8 cellular contexts compared by ENCODE assay signal in genomic region chr19:40778045-40778864, GRCh38. TPM values are rescaled to one million over a fixed set of nuclear protein-coding genes. Genes with fewer than 3 reads are reported as not detected.
DNase-seq lines count a peak whose midpoint lies in the region; ATAC-seq and TF ChIP-seq lines count a peak whose summit lies in the region.

Gene RAB4B, plus strand, starts transcription at chr19:40778247. Its CDS starts 129 bp downstream, at chr19:40778376.

- H3K9me3 ChIP-seq in mucosa of descending colon: no peaks in the 10 kb centered on the region

- TF ChIP-seq CTCF in epithelial cell of esophagus (IDR thresholded peaks at IDR 0.05; ENCODE audit: insufficient read depth, low read depth, low read length, missing control alignments) (no peak), mucosa of descending colon (IDR thresholded peaks at IDR 0.05) (no peak)

- ATAC-seq in GM21529 (IDR thresholded peaks at IDR 0.05; ENCODE audit: unreplicated experiment): peak; percentile 59
- peak; percentile 90 for ATAC-seq in mucosa of descending colon

- H3K36me3 Mint-ChIP-seq in IgD-negative memory B cell: peaks cover 7% of the 10 kb centered on the region

- H3K27me3 Mint-ChIP-seq in IgD-negative memory B cell: no peaks in the 10 kb centered on the region

- peak within 1 kb of the TSS; percentile 98 to 100 (median 100) for H3K27ac Mint-ChIP-seq in IgD-negative memory B cell

- H3K4me1 ChIP-seq in mucosa of descending colon (ENCODE audit: low read depth): peaks cover 4% of the 10 kb centered on the region

- DNase-seq in DMS 273 treated with DMSO at 0.1 percent for 48 hours (lab: John Stamatoyannopoulos, UW) (peak; percentile 99), OCI-M2 (lab: John Stamatoyannopoulos, UW; ENCODE audit: unreplicated experiment) (peak; percentile 96), activated T-cell treated with anti-CD3 and anti-CD28 coated beads for 4 hours (peak; percentile 99), epithelial cell of esophagus (ENCODE audit: low read depth) (peak; percentile 100), mucosa of descending colon (peak; percentile 100)
- DNase-seq in stimulated activated CD8-positive, alpha-beta memory T cell treated with anti-CD3 and anti-CD28 coated beads, Interleukin-4, amount 100 ng/mL, for 24 hours (ENCODE audit: low read depth): peak; percentile 100

- H3K4me1 Mint-ChIP-seq in IgD-negative memory B cell: peaks cover 23 to 43% (median 34%) of the 10 kb centered on the region in 3 donors

- no peaks in the 10 kb centered on the region for H3K9me3 Mint-ChIP-seq in IgD-negative memory B cell

- peak within 1 kb of the TSS; percentile 93 to 99 (median 96) for H3K4me3 Mint-ChIP-seq in IgD-negative memory B cell

- H3K4me3 ChIP-seq in epithelial cell of esophagus (ENCODE audit: low read length): peak within 1 kb of the TSS; percentile 74
- H3K4me3 ChIP-seq in mucosa of descending colon: peak within 1 kb of the TSS; percentile 58

- intact Hi-C loops in mucosa of descending colon (cut with DNase I, micrococcal nuclease): no loop called here

- H3K36me3 ChIP-seq in mucosa of descending colon (ENCODE audit: low read depth): no peaks in the 10 kb centered on the region

RNA-seq across cellular contexts. Expression of gene RAB4B, which starts in this region (rescaled TPM):
- 141 TPM for polyA plus RNA-seq in IgD-negative memory B cell
- total RNA-seq in mucosa of descending colon: 10 to 100 TPM; 46.9 to 68.1 (median 61.0) TPM

Comparison
In these comparisons a context has a peak if more than half of its experiments do, and no peak if none do; other contexts are left out.
1. Peak in every context shown above with its lines: DNase-seq, ATAC-seq and H3K4me3 ChIP-seq.